ENCODE assay signal across 33 cellular contexts in genomic region chr4:2449051-2449450, GRCh38. TPM values are rescaled to one million over a fixed set of nuclear protein-coding genes. Genes with fewer than 3 reads are reported as not detected.
"Had no signal": no experiment of that assay in that cellular context is flagged by ENCODE, and none has a peak within 500 bp of the region (broad histone marks: within the 10 kb centered on the region; RNA-seq: fewer than 3 reads in every experiment).

No MANE protein-coding gene starts in this region.

- H3K36me3 ChIP-seq: neural progenitor cell, pancreas, right lobe of liver, sigmoid colon, stomach, suprapubic skin, tibial artery, transverse colon, vagina had no signal

- H3K27ac ChIP-seq: neural progenitor cell, pancreas, psoas muscle, right lobe of liver, sigmoid colon, stomach, suprapubic skin, testis, tibial artery, transverse colon, vagina had no signal

- ATAC-seq: naive thymus-derived CD4-positive, alpha-beta T cell; natural killer cell; pancreas; psoas muscle; right cardiac atrium; right lobe of liver; stimulated activated effector memory CD8-positive, alpha-beta T cell treated with anti-CD3 and anti-CD28 coated beads, Interleukin-12 subunit alpha, Interleukin-12 subunit beta, amount 100 ng/mL, for 72 hours; stimulated activated naive B cell treated with anti-CD40 and anti-IgM and Interleukin-4, amounts not matched to agents 10 μg/mL and 1 μg/mL and 100 μg/mL, for 72 hours had no signal

- H3K4me3 ChIP-seq: neural progenitor cell, pancreas, psoas muscle, right lobe of liver, sigmoid colon, stomach, suprapubic skin, testis, tibial artery, transverse colon, vagina had no signal

- H3K9me3 Mint-ChIP-seq: naive thymus-derived CD4-positive, alpha-beta T cell; natural killer cell; nephron; neural progenitor cell; stimulated activated effector memory CD8-positive, alpha-beta T cell treated with anti-CD3 and anti-CD28 coated beads, Interleukin-12 subunit alpha, Interleukin-12 subunit beta, amount 100 ng/mL, for 72 hours; stimulated activated naive B cell treated with anti-CD40 and anti-IgM and Interleukin-4, amounts not matched to agents 10 μg/mL and 1 μg/mL and 100 μg/mL, for 72 hours; stimulated activated naive CD8-positive, alpha-beta T cell treated with anti-CD3 and anti-CD28 coated beads, Interleukin-15, Interleukin-2, amounts not matched to agents 100 ng/mL and 50 ng/mL, for 24 hours; type B pancreatic cell had no signal

- H3K9ac ChIP-seq: neural progenitor cell had no signal

- DNase-seq: natural killer cell; occipital lobe; right lobe of liver; small intestine; stimulated activated CD4-positive, alpha-beta T cell treated with anti-CD3 and anti-CD28 coated beads, Interleukin-15, amount 100 ng/mL, for 24 hours; stimulated activated CD4-positive, alpha-beta T cell treated with anti-CD3 and anti-CD28 coated beads, Interleukin-2, amount 100 ng/mL, for 24 hours; stimulated activated CD4-positive, alpha-beta T cell treated with anti-CD3 and anti-CD28 coated beads, Interleukin-2, amount 100 ng/mL, for 48 hours; stimulated activated CD4-positive, alpha-beta T cell treated with anti-CD3 and anti-CD28 coated beads, Interleukin-4, amount 100 ng/mL, for 24 hours; stimulated activated naive B cell treated with anti-CD40 and anti-IgM and Interleukin-4, amounts not matched to agents 10 μg/mL and 1 μg/mL and 100 μg/mL, for 72 hours; stimulated activated naive CD4-positive, alpha-beta T cell treated with Interleukin-2 at 50 U/mL for 16 hours; stomach; testis; transverse colon had no signal

- H3K27ac Mint-ChIP-seq: natural killer cell; nephron; neural progenitor cell; progenitor cell of endocrine pancreas; stimulated activated effector memory CD8-positive, alpha-beta T cell treated with anti-CD3 and anti-CD28 coated beads, Interleukin-12 subunit alpha, Interleukin-12 subunit beta, amount 100 ng/mL, for 72 hours; stimulated activated naive B cell treated with anti-CD40 and anti-IgM and Interleukin-4, amounts not matched to agents 10 μg/mL and 1 μg/mL and 100 μg/mL, for 72 hours; stimulated activated naive CD8-positive, alpha-beta T cell treated with anti-CD3 and anti-CD28 coated beads, Interleukin-15, Interleukin-2, amounts not matched to agents 100 ng/mL and 50 ng/mL, for 24 hours; type B pancreatic cell had no signal

- H3K9me3 ChIP-seq: pancreas, psoas muscle, right lobe of liver, sigmoid colon, stomach, suprapubic skin, testis, tibial artery, transverse colon, vagina had no signal

- H3K36me3 Mint-ChIP-seq: naive thymus-derived CD4-positive, alpha-beta T cell; natural killer cell; neural progenitor cell; stimulated activated effector memory CD8-positive, alpha-beta T cell treated with anti-CD3 and anti-CD28 coated beads, Interleukin-12 subunit alpha, Interleukin-12 subunit beta, amount 100 ng/mL, for 72 hours; stimulated activated naive B cell treated with anti-CD40 and anti-IgM and Interleukin-4, amounts not matched to agents 10 μg/mL and 1 μg/mL and 100 μg/mL, for 72 hours; type B pancreatic cell had no signal

- H3K4me3 Mint-ChIP-seq: naive thymus-derived CD4-positive, alpha-beta T cell; natural killer cell; nephron; stimulated activated effector memory CD8-positive, alpha-beta T cell treated with anti-CD3 and anti-CD28 coated beads, Interleukin-12 subunit alpha, Interleukin-12 subunit beta, amount 100 ng/mL, for 72 hours; stimulated activated naive B cell treated with anti-CD40 and anti-IgM and Interleukin-4, amounts not matched to agents 10 μg/mL and 1 μg/mL and 100 μg/mL, for 72 hours; stimulated activated naive CD8-positive, alpha-beta T cell treated with anti-CD3 and anti-CD28 coated beads, Interleukin-15, Interleukin-2, amounts not matched to agents 100 ng/mL and 50 ng/mL, for 24 hours; type B pancreatic cell had no signal

- H3K4me1 Mint-ChIP-seq: naive thymus-derived CD4-positive, alpha-beta T cell; natural killer cell; nephron; neural progenitor cell; stimulated activated effector memory CD8-positive, alpha-beta T cell treated with anti-CD3 and anti-CD28 coated beads, Interleukin-12 subunit alpha, Interleukin-12 subunit beta, amount 100 ng/mL, for 72 hours; stimulated activated naive B cell treated with anti-CD40 and anti-IgM and Interleukin-4, amounts not matched to agents 10 μg/mL and 1 μg/mL and 100 μg/mL, for 72 hours had no signal

- FAIRE-seq: pancreas, small intestine, urothelium cell line had no signal

- H3K27me3 Mint-ChIP-seq: naive thymus-derived CD4-positive, alpha-beta T cell; progenitor cell of endocrine pancreas; stimulated activated naive B cell treated with anti-CD40 and anti-IgM and Interleukin-4, amounts not matched to agents 10 μg/mL and 1 μg/mL and 100 μg/mL, for 72 hours; stimulated activated naive CD8-positive, alpha-beta T cell treated with anti-CD3 and anti-CD28 coated beads, Interleukin-15, Interleukin-2, amounts not matched to agents 100 ng/mL and 50 ng/mL, for 24 hours; type B pancreatic cell had no signal

- H3K4me1 ChIP-seq: neural progenitor cell, pancreas, psoas muscle, right lobe of liver, sigmoid colon, stomach, suprapubic skin, testis, tibial artery, transverse colon, vagina had no signal

RNA-seq across cellular contexts. Expression of gene CFAP99, which starts 30.3 kb away (rescaled TPM):
- total RNA-seq: natural killer cell, occipital lobe, osteocyte, progenitor cell of endocrine pancreas, psoas muscle, right cardiac atrium, sigmoid colon, skeletal muscle tissue, subcutaneous adipose tissue, suprapubic skin, ureter, vagina had no signal
- polyA plus RNA-seq: naive thymus-derived CD4-positive, alpha-beta T cell; neural cell; right cardiac atrium had no signal
